In genomic region chr15:71761649-71762048, GRCh38 we compare ENCODE assay signal across 9 cellular contexts. TPM values are rescaled to one million over a fixed set of nuclear protein-coding genes. Genes with fewer than 3 reads are reported as not detected.
DNase-seq lines count a peak whose midpoint lies in the region; ATAC-seq lines count a peak whose summit lies in the region.
"Had no signal": no experiment of that assay in that cellular context is flagged by ENCODE, and none has a peak within 500 bp of the region (broad histone marks: within the 10 kb centered on the region; RNA-seq: fewer than 3 reads in every experiment).

No MANE protein-coding gene starts in this region.

- H3K36me3 Mint-ChIP-seq in activated T-helper 17 cell treated with anti-CD3 and anti-CD28 coated beads, Interleukin-2, amount 50 U/mL, for 72 hours (ENCODE audit: low read depth): no peaks in the 10 kb centered on the region
- H3K36me3 Mint-ChIP-seq in activated naive CD4-positive, alpha-beta T cell treated with anti-CD3 and anti-CD28 coated beads, Interleukin-2, amount 50 U/mL, for 72 hours: peaks cover 14 to 21% of the 10 kb centered on the region in 2 donors

- H3K4me3 Mint-ChIP-seq in activated T-helper 17 cell treated with anti-CD3 and anti-CD28 coated beads, Interleukin-2, amount 50 U/mL, for 72 hours: no peak overlapping the region

- peaks cover 5% of the 10 kb centered on the region for H3K9me3 Mint-ChIP-seq in activated T-helper 17 cell treated with anti-CD3 and anti-CD28 coated beads, Interleukin-2, amount 50 U/mL, for 72 hours
- H3K9me3 Mint-ChIP-seq in activated naive CD4-positive, alpha-beta T cell treated with anti-CD3 and anti-CD28 coated beads, Interleukin-2, amount 50 U/mL, for 72 hours: peaks cover 9 to 19% of the 10 kb centered on the region in 2 donors

- no peak overlapping the region for H3K27ac Mint-ChIP-seq in activated T-helper 17 cell treated with anti-CD3 and anti-CD28 coated beads, Interleukin-2, amount 50 U/mL, for 72 hours
- no peak overlapping the region for H3K27ac Mint-ChIP-seq in activated naive CD4-positive, alpha-beta T cell treated with anti-CD3 and anti-CD28 coated beads, Interleukin-2, amount 50 U/mL, for 72 hours

- peak; percentile 65 for DNase-seq in HS-27A (ENCODE audit: low read depth)
- DNase-seq in left ventricle myocardium superior: peak; percentile 44
- peak; percentile 72 for DNase-seq in stromal cell of bone marrow (ENCODE audit: low read depth)
- no peak for DNase-seq in activated naive CD4-positive, alpha-beta T cell treated with anti-CD3 and anti-CD28 coated beads, Interleukin-2, amount 50 U/mL, for 72 hours (ENCODE audit: low spot score in 2 of 2)
- DNase-seq: activated CD4-positive, alpha-beta T cell treated with anti-CD3 and anti-CD28 coated beads, Interleukin-2, amount 50 U/mL, for 1 hour; NCI-H748 treated with DMSO at 0.1 percent for 48 hours had no signal

- intact Hi-C loops in left ventricle myocardium superior (cut with micrococcal nuclease): no loop called here

- no peaks in the 10 kb centered on the region for H3K4me1 Mint-ChIP-seq in activated T-helper 17 cell treated with anti-CD3 and anti-CD28 coated beads, Interleukin-2, amount 50 U/mL, for 72 hours

- peak; percentile 50 for ATAC-seq in activated T-helper 17 cell treated with anti-CD3 and anti-CD28 coated beads, Interleukin-2, amount 50 U/mL, for 72 hours (replicated peaks)
- ATAC-seq in left ventricle myocardium superior (peak; percentile 80), HG03378 (IDR thresholded peaks at IDR 0.05; ENCODE audit: unreplicated experiment) (no peak), GM21786 (IDR thresholded peaks at IDR 0.05; ENCODE audit: unreplicated experiment) (no peak)
- no peak for ATAC-seq in activated naive CD4-positive, alpha-beta T cell treated with anti-CD3 and anti-CD28 coated beads, Interleukin-2, amount 50 U/mL, for 72 hours

- H3K27me3 Mint-ChIP-seq in activated T-helper 17 cell treated with anti-CD3 and anti-CD28 coated beads, Interleukin-2, amount 50 U/mL, for 72 hours: peaks cover 7% of the 10 kb centered on the region

RNA-seq across cellular contexts. Expression of gene NR2E3, which starts 48.7 kb away (rescaled TPM):
- total RNA-seq in activated T-helper 17 cell treated with anti-CD3 and anti-CD28 coated beads, Interleukin-2, amount 50 U/mL, for 72 hours: not detected
- not detected for total RNA-seq in left ventricle myocardium superior
- not detected for total RNA-seq in activated naive CD4-positive, alpha-beta T cell treated with anti-CD3 and anti-CD28 coated beads, Interleukin-2, amount 50 U/mL, for 72 hours

Comparison
In these comparisons a context has a peak if more than half of its experiments do, and no peak if none do; other contexts are left out.
1. DNase-seq: peak in HS-27A (single experiment), left ventricle myocardium superior (single experiment) and stromal cell of bone marrow (single experiment); none in activated naive CD4-positive, alpha-beta T cell treated with anti-CD3 and anti-CD28 coated beads, Interleukin-2, amount 50 U/mL, for 72 hours (0 of 2).
2. ATAC-seq: peak in activated T-helper 17 cell treated with anti-CD3 and anti-CD28 coated beads, Interleukin-2, amount 50 U/mL, for 72 hours (single experiment) and left ventricle myocardium superior (single experiment); none in HG03378 (single experiment), GM21786 (single experiment) and activated naive CD4-positive, alpha-beta T cell treated with anti-CD3 and anti-CD28 coated beads, Interleukin-2, amount 50 U/mL, for 72 hours (0 of 2).